Comparison of ENCODE assay signal across 19 cellular contexts in genomic region chr7:117895271-117895670, GRCh38. TPM values are rescaled to one million over a fixed set of nuclear protein-coding genes. Genes with fewer than 3 reads are reported as not detected.
DNase-seq lines count a peak whose midpoint lies in the region; ATAC-seq and TF ChIP-seq lines count a peak whose summit lies in the region.
"Had no signal": no experiment of that assay in that cellular context is flagged by ENCODE, and none has a peak within 500 bp of the region (broad histone marks: within the 10 kb centered on the region; RNA-seq: fewer than 3 reads in every experiment).

No MANE protein-coding gene starts in this region.

- peak; percentile 24 for ATAC-seq in body of pancreas
- ATAC-seq: Right ventricle myocardium inferior had no signal

- H3K4me3 Mint-ChIP-seq in type B pancreatic cell = peak overlapping the region; percentile 32
- H3K4me3 Mint-ChIP-seq: CD4-positive, alpha-beta memory T cell had no signal

- peak overlapping the region; percentile 57 for H3K27ac Mint-ChIP-seq in type B pancreatic cell
- H3K27ac Mint-ChIP-seq: CD4-positive, alpha-beta memory T cell had no signal

- no peak overlapping the region for H3K27ac ChIP-seq in body of pancreas
- no peak overlapping the region for H3K27ac ChIP-seq in tibial nerve
- H3K27ac ChIP-seq: BLaER1 treated with 17β-estradiol and CSF1 and Interleukin-3, amounts not matched to agents 10 nM and 100 nM had no signal

- no peak for TF ChIP-seq EP300 in tibial nerve (IDR thresholded peaks at IDR 0.05)

- no peaks in the 10 kb centered on the region for H3K36me3 ChIP-seq in body of pancreas (replicated peaks in 1 of 2; ENCODE audit: insufficient read depth in 1 of 2, low read depth in 2 of 2)
- H3K36me3 ChIP-seq in tibial nerve = no peaks in the 10 kb centered on the region
- H3K36me3 ChIP-seq: BLaER1 treated with 17β-estradiol and CSF1 and Interleukin-3, amounts not matched to agents 10 nM and 100 nM; HAP-1 had no signal

- H3K4me1 ChIP-seq in body of pancreas = no peaks in the 10 kb centered on the region
- no peaks in the 10 kb centered on the region for H3K4me1 ChIP-seq in tibial nerve

- H3K4me3 ChIP-seq in body of pancreas (no peak overlapping the region), tibial nerve (no peak overlapping the region)
- H3K4me3 ChIP-seq: BLaER1 treated with 17β-estradiol and CSF1 and Interleukin-3, amounts not matched to agents 10 nM and 100 nM; HAP-1 had no signal

- TF ChIP-seq CTCF in body of pancreas (IDR thresholded peaks at IDR 0.05) (no peak), type B pancreatic cell (conservative IDR thresholded peaks at IDR 0.05) (no peak), tibial nerve (IDR thresholded peaks at IDR 0.05) (no peak)

- no peaks in the 10 kb centered on the region for H3K36me3 Mint-ChIP-seq in type B pancreatic cell
- H3K36me3 Mint-ChIP-seq: CD4-positive, alpha-beta memory T cell had no signal

- no peaks in the 10 kb centered on the region for H3K27me3 Mint-ChIP-seq in type B pancreatic cell

- DNase-seq in NCI-H1417 (lab: John Stamatoyannopoulos, UW) (peak in 2 of 3 experiments; percentile 38 to 47), NCI-H1417 treated with DMSO at 0.1 percent for 48 hours (lab: John Stamatoyannopoulos, UW) (no peak), body of pancreas (no peak), kidney tubule cell (ENCODE audit: low spot score) (peak; percentile 63), type B pancreatic cell (ENCODE audit: extremely low spot score, unreplicated experiment) (no peak), head of caudate nucleus (no peak), tibial nerve (ENCODE audit: low spot score in 2 of 2) (no peak)
- DNase-seq: 8988T; CD4-positive, alpha-beta memory T cell; DMS 273 treated with DMSO at 0.1 percent for 48 hours; KG1; NCI-H1105 treated with DMSO at 0.1 percent for 48 hours; NCI-H1694 treated with DMSO at 0.1 percent for 48 hours; NCI-H2081 treated with DMSO at 0.1 percent for 48 hours; NCI-H524 treated with DMSO at 0.1 percent for 48 hours had no signal

- TF ChIP-seq POLR2A in body of pancreas (IDR thresholded peaks at IDR 0.05) = no peak
- TF ChIP-seq POLR2A in tibial nerve (IDR thresholded peaks at IDR 0.05) = no peak

- H3K27me3 ChIP-seq in body of pancreas (no peaks in the 10 kb centered on the region), tibial nerve (no peaks in the 10 kb centered on the region)
- H3K27me3 ChIP-seq: BLaER1 treated with 17β-estradiol and CSF1 and Interleukin-3, amounts not matched to agents 10 nM and 100 nM had no signal

- H3K4me1 Mint-ChIP-seq in type B pancreatic cell (ENCODE audit: unreplicated experiment) = no peaks in the 10 kb centered on the region
- H3K4me1 Mint-ChIP-seq: CD4-positive, alpha-beta memory T cell had no signal

- 52 to 55% methylated on average over 3 of the region's 3 CpGs for WGBS in body of pancreas, 2 donors
- WGBS in tibial nerve, 2 donors = 84% methylated on average over 3 of the region's 3 CpGs

- H3K9me3 Mint-ChIP-seq in type B pancreatic cell = no peaks in the 10 kb centered on the region

- H3K9me3 ChIP-seq in body of pancreas (no peaks in the 10 kb centered on the region), tibial nerve (no peaks in the 10 kb centered on the region)
- H3K9me3 ChIP-seq: BLaER1 treated with 17β-estradiol and CSF1 and Interleukin-3, amounts not matched to agents 10 nM and 100 nM; HAP-1 had no signal

- intact Hi-C loops in body of pancreas (cut with DNase I) (no loop called here), head of caudate nucleus (cut with DNase I) (no loop called here)

RNA-seq across cellular contexts. Expression of gene CTTNBP2, which starts 22.0 kb away (rescaled TPM):
- total RNA-seq in body of pancreas (10 to 100 TPM; 18.5 to 25.7 TPM), type B pancreatic cell (ENCODE audit: low replicate concordance) (30.2 and 36.9 TPM in 2 replicates), tibial nerve (10 to 100 TPM; 12.9 to 19.3 (median 17.1) TPM)
- total RNA-seq: CD4-positive, alpha-beta memory T cell; G401 had no signal

Comparison
In these comparisons a context has a peak if more than half of its experiments do, and no peak if none do; other contexts are left out.
1. DNase-seq: peak in NCI-H1417 (2 of 3) and kidney tubule cell (single experiment); none in NCI-H1417 treated with DMSO at 0.1 percent for 48 hours (single experiment), body of pancreas (0 of 4), type B pancreatic cell (single experiment), head of caudate nucleus (0 of 42) and tibial nerve (0 of 2).